In genomic region chr2:187569571-187569970, GRCh38 we compare ENCODE assay signal across 22 cellular contexts. TPM values are rescaled to one million over a fixed set of nuclear protein-coding genes. Genes with fewer than 3 reads are reported as not detected.
DNase-seq lines count a peak whose midpoint lies in the region; ATAC-seq, FAIRE-seq and TF ChIP-seq lines count a peak whose summit lies in the region.
"Had no signal": no experiment of that assay in that cellular context is flagged by ENCODE, and none has a peak within 500 bp of the region (broad histone marks: within the 10 kb centered on the region; RNA-seq: fewer than 3 reads in every experiment).

No MANE protein-coding gene starts in this region.

- TF ChIP-seq POLR2A in HCT116 (IDR thresholded peaks at IDR 0.05; ENCODE audit: borderline replicate concordance, extremely low read depth, insufficient read depth, insufficient read length) = no peak
- TF ChIP-seq POLR2A in endothelial cell of umbilical vein (IDR thresholded peaks at IDR 0.05; ENCODE audit: low read depth, low read length) = no peak

- CTCF ChIA-PET in HCT116 (lab: Charles Lee) (interaction anchor here (1.6 to 4.1 kb wide), 2 partner anchors 12 to 70 kb away, joined by 9 to 24 read pairs; no protein-coding TSS in a partner anchor), Panc1 (lab: Charles Lee) (no interaction called here), WTC11 (lab: Charles Lee) (no interaction called here), endothelial cell of umbilical vein (lab: Charles Lee) (interaction anchor here (1.2 to 4.9 kb wide), 5 partner anchors 13 to 69 kb away, joined by 3 to 53 read pairs (median 5); partner anchors contain the start of gene TFPI)

- H2AFZ ChIP-seq in HCT116 (ENCODE audit: low read depth, low read length, poor library complexity, severe bottlenecking) (peak overlapping the region; percentile 22), endothelial cell of umbilical vein (ENCODE audit: low read depth, low read length) (no peak overlapping the region)
- H2AFZ ChIP-seq: GM23248 had no signal

- no peak for TF ChIP-seq RAD21 in HCT116 (IDR thresholded peaks at IDR 0.05; ENCODE audit: low read depth)

- ATAC-seq in HCT116 = no peak
- ATAC-seq in Panc1 = no peak
- ATAC-seq in WTC11 = no peak
- no peak for ATAC-seq in GM19397 (IDR thresholded peaks at IDR 0.05; ENCODE audit: unreplicated experiment)

- H3K4me3 Mint-ChIP-seq in WTC11 = no peak overlapping the region
- H3K4me3 Mint-ChIP-seq: CD4-positive, alpha-beta memory T cell had no signal

- no peaks in the 10 kb centered on the region for H3K9me2 ChIP-seq in HCT116 (ENCODE audit: insufficient read depth)

- H3K9ac ChIP-seq in HCT116 (ENCODE audit: low read length) = no peak overlapping the region
- H3K9ac ChIP-seq in endothelial cell of umbilical vein (replicated peaks; ENCODE audit: extremely low read depth, insufficient read depth, low read length) = peak overlapping the region; percentile 12
- H3K9ac ChIP-seq: GM23248 had no signal

- dilution Hi-C loops in endothelial cell of umbilical vein (cut with MboI; ENCODE audit: extremely low pct_ligation_motif_present, low sequenced_read_pairs) = no loop called here

- H3K9me1 ChIP-seq in endothelial cell of umbilical vein (replicated peaks; ENCODE audit: control insufficient read depth, extremely low read depth, insufficient read depth, low read length) = no peaks in the 10 kb centered on the region

- H3K27ac Mint-ChIP-seq in WTC11 = peak overlapping the region; percentile 1; the same call in 1 of the 2 replicates
- H3K27ac Mint-ChIP-seq: CD4-positive, alpha-beta memory T cell had no signal

- no peak overlapping the region for H3K4me2 ChIP-seq in HCT116 (ENCODE audit: low read length)
- H3K4me2 ChIP-seq in endothelial cell of umbilical vein (ENCODE audit: insufficient read depth, low read length) = peak overlapping the region; percentile 43

- H3K4me1 ChIP-seq in HCT116 (ENCODE audit: control insufficient read depth in 1 of 2, insufficient read depth in 2 of 2, low read length in 2 of 2) (no peaks in the 10 kb centered on the region), Panc1 (ENCODE audit: control insufficient read depth, insufficient read depth, low read length) (peaks cover 16% of the 10 kb centered on the region; the same call in 1 of the 2 replicates), endothelial cell of umbilical vein (ENCODE audit: control insufficient read depth, extremely low read depth, insufficient read depth, low read length) (peaks cover 32% of the 10 kb centered on the region)

- RAD21 ChIA-PET in HCT116 (lab: Charles Lee; ENCODE audit: low non-redundant PET in 1 of 2, low total read pairs in 2 of 2, uncharacterized antibody in 2 of 2, unreplicated experiment in 2 of 2) = no interaction called here

- no peaks in the 10 kb centered on the region for H3K27me3 ChIP-seq in HCT116 (ENCODE audit: insufficient read depth, low read length)
- H3K27me3 ChIP-seq in Panc1 (ENCODE audit: control insufficient read depth, insufficient read depth, low read length) = no peaks in the 10 kb centered on the region
- H3K27me3 ChIP-seq in endothelial cell of umbilical vein (ENCODE audit: control insufficient read depth in 2 of 2, insufficient read depth in 2 of 2, low read length in 2 of 2) = no peaks in the 10 kb centered on the region

- H3K4me3 ChIP-seq in HCT116 (replicated peaks in 1 of 2; ENCODE audit: low read depth in 1 of 2, low read length in 2 of 2) (no peak overlapping the region), Panc1 (ENCODE audit: low read depth in 2 of 2, low read length in 2 of 2) (no peak overlapping the region), endothelial cell of umbilical vein (replicated peaks in 1 of 3; ENCODE audit: insufficient read depth in 1 of 3, low read depth in 1 of 3, low read length in 3 of 3) (peak overlapping the region in 1 of 3 experiments; percentile 10)
- H3K4me3 ChIP-seq: GM23248 had no signal

- POLR2A ChIA-PET in HCT116 (lab: Charles Lee) (no interaction called here), Panc1 (lab: Charles Lee) (no interaction called here), WTC11 (lab: Charles Lee) (no interaction called here), endothelial cell of umbilical vein (lab: Charles Lee) (interaction anchor here (1.2 to 2.8 kb wide), 3 partner anchors 15 to 25 kb away, joined by 7 to 14 read pairs (median 13); partner anchors contain the start of gene TFPI)

- H3K27ac ChIP-seq in HCT116 (ENCODE audit: low read depth, low read length) (no peak overlapping the region), Panc1 (ENCODE audit: low read length) (peak overlapping the region; percentile 86), endothelial cell of umbilical vein (ENCODE audit: insufficient read depth, low read depth, low read length) (peak overlapping the region; percentile 13)
- H3K27ac ChIP-seq: GM23248 had no signal

- H3K36me3 ChIP-seq in HCT116 (ENCODE audit: control insufficient read depth in 1 of 2, insufficient read depth in 2 of 2, low read length in 2 of 2) = no peaks in the 10 kb centered on the region
- no peaks in the 10 kb centered on the region for H3K36me3 ChIP-seq in Panc1 (ENCODE audit: control insufficient read depth, insufficient read depth, low read length)
- no peaks in the 10 kb centered on the region for H3K36me3 ChIP-seq in endothelial cell of umbilical vein (ENCODE audit: control insufficient read depth in 2 of 2, extremely low read depth in 1 of 2, insufficient read depth in 2 of 2, low read length in 2 of 2)

- peaks cover 31% of the 10 kb centered on the region for H3K4me1 Mint-ChIP-seq in WTC11
- H3K4me1 Mint-ChIP-seq: CD4-positive, alpha-beta memory T cell had no signal

- peaks cover 22% of the 10 kb centered on the region for H3K36me3 Mint-ChIP-seq in WTC11
- H3K36me3 Mint-ChIP-seq: CD4-positive, alpha-beta memory T cell had no signal

- TF ChIP-seq CTCF in HCT116 (IDR thresholded peaks at IDR 0.05 in 2 of 3, conservative IDR thresholded peaks at IDR 0.05 in 1 of 3; ENCODE audit: borderline replicate concordance in 1 of 3, insufficient read depth in 1 of 3, low read depth in 2 of 3, low read length in 2 of 3) = no peak
- TF ChIP-seq CTCF in Panc1 (IDR thresholded peaks at IDR 0.05) = no peak
- no peak for TF ChIP-seq CTCF in WTC11 (IDR thresholded peaks at IDR 0.05)
- no peak for TF ChIP-seq CTCF in endothelial cell of umbilical vein (IDR thresholded peaks at IDR 0.05; ENCODE audit: extremely low read depth in 1 of 2, insufficient read depth in 1 of 2, low read depth in 1 of 2, low read length in 2 of 2)

- H3K79me2 ChIP-seq in HCT116 (ENCODE audit: insufficient read depth, low read length) = no peaks in the 10 kb centered on the region
- H3K79me2 ChIP-seq in endothelial cell of umbilical vein (ENCODE audit: control insufficient read depth, insufficient read depth, low read length) = no peaks in the 10 kb centered on the region

- H3K9me3 Mint-ChIP-seq in WTC11 = peaks cover 21% of the 10 kb centered on the region

- intact Hi-C loops in HCT116 (cut with micrococcal nuclease) (no loop called here), Panc1 (cut with micrococcal nuclease; ENCODE audit: unreplicated experiment) (no loop called here), endothelial cell of umbilical vein (cut with micrococcal nuclease) (loop anchor here (1.0 kb wide), 2 partner anchors 15 to 20 kb away; partner anchors contain the start of gene TFPI)

- H3K27me3 Mint-ChIP-seq in WTC11 (ENCODE audit: low read depth) = 0 out of 2 replicates have a peak, but pooled peaks cover 4% of the 10 kb centered on the region

- DNase-seq in HCT116 (ENCODE audit: low read depth, low spot score) = no peak
- DNase-seq in Panc1 (ENCODE audit: low read depth, low spot score) = no peak
- DNase-seq in WTC11 (ENCODE audit: low spot score) = no peak
- DNase-seq in endothelial cell of umbilical vein (ENCODE audit: low read depth, low spot score) = no peak
- no peak for DNase-seq in NCI-H1694 (lab: John Stamatoyannopoulos, UW)
- DNase-seq in T-helper 2 cell = no peak
- DNase-seq in ureter (ENCODE audit: low spot score) = no peak
- DNase-seq: 8988T; C1 segment of cervical spinal cord; Calu3; CD4-positive, alpha-beta memory T cell; COR-L47; DMS53; DMS79 treated with DMSO at 0.1 percent for 48 hours; GF-D8; GM23248; H7; HCEC 1CT had no signal

- in situ Hi-C loops in Panc1 (cut with HindIII; ENCODE audit: low pct_unique_long_range_greater_than_20kb, low sequenced_read_pairs) = no loop called here

- H4K20me1 ChIP-seq in HCT116 (ENCODE audit: insufficient read depth) (no peaks in the 10 kb centered on the region), endothelial cell of umbilical vein (replicated peaks; ENCODE audit: control insufficient read depth, extremely low read depth, insufficient read depth, low read length) (no peaks in the 10 kb centered on the region)

- no peak for FAIRE-seq in endothelial cell of umbilical vein (lab: Jason Lieb, UNC)
- FAIRE-seq: GM12891, GM18507, H1 had no signal

- no peaks in the 10 kb centered on the region for H3K9me3 ChIP-seq in HCT116 (ENCODE audit: control insufficient read depth in 1 of 2, insufficient read depth in 1 of 2, low read depth in 1 of 2, low read length in 2 of 2)
- no peaks in the 10 kb centered on the region for H3K9me3 ChIP-seq in Panc1 (ENCODE audit: control insufficient read depth, insufficient read depth, low read depth, low read length)
- no peaks in the 10 kb centered on the region for H3K9me3 ChIP-seq in endothelial cell of umbilical vein (replicated peaks; ENCODE audit: control insufficient read depth, insufficient read depth, low read length)

- BruUV-seq in HCT116 (replicated peaks; lab: Mats Ljungman, UMichigan) (no TSS peak), Panc1 (replicated peaks; lab: Mats Ljungman, UMichigan) (no TSS peak), endothelial cell of umbilical vein (replicated peaks; lab: Mats Ljungman, UMichigan) (no TSS peak)

TF ChIP-seq in HCT116, 20 proteins besides CTCF, POLR2A, EP300 and RAD21 (continues in another document):
- no peak for TF ChIP-seq CBX3 (IDR thresholded peaks at IDR 0.05; ENCODE audit: low read depth)

TF ChIP-seq in WTC11, 78 proteins besides CTCF, POLR2A, EP300 and RAD21 (continues in another document):
- no peak for TF ChIP-seq GRHL2 (CRISPR knock-in tag; IDR thresholded peaks at IDR 0.05; ENCODE audit: insufficient replicate concordance, severe bottlenecking)

TF ChIP-seq in endothelial cell of umbilical vein, 7 proteins besides CTCF, POLR2A, EP300 and RAD21 (continues in another document):
- TF ChIP-seq EZH2 (IDR thresholded peaks at IDR 0.05; ENCODE audit: borderline replicate concordance, low read depth, low read length, severe bottlenecking) = no peak

RNA-seq across cellular contexts. Expression of gene TFPI, which starts 15.3 kb away (rescaled TPM):
- total RNA-seq in HCT116 (2021; ENCODE audit: unreplicated experiment) (29.1 TPM), Panc1 (2021; ENCODE audit: unreplicated experiment) (129 TPM), WTC11 (2021) (8.4 to 10.2 TPM (median 8.9 TPM) in 3 replicates), endothelial cell of umbilical vein (266 and 286 TPM in 2 replicates), ureter (54.7 TPM)
- 6.9 and 8.7 TPM in 2 replicates for polyA plus RNA-seq in HCT116 (2012)
- polyA plus RNA-seq in Panc1 (2012; ENCODE audit: insufficient read length) = 51.3 TPM
- 138 and 177 TPM in 2 replicates for polyA plus RNA-seq in endothelial cell of umbilical vein
- 185 and 186 TPM in 2 replicates for polyA plus RNA-seq in endothelial cell of umbilical vein (2011; cell fraction: cytosol; rRNA removed)
- 210 and 230 TPM in 2 replicates for polyA plus RNA-seq in endothelial cell of umbilical vein (2011; cell fraction: nucleus; rRNA removed)
- polyA plus RNA-seq in endothelial cell of umbilical vein (2012) = 245 and 277 TPM in 2 replicates
- 332 and 378 TPM in 2 replicates for polyA minus RNA-seq in endothelial cell of umbilical vein
- polyA minus RNA-seq in endothelial cell of umbilical vein (2011; cell fraction: cytosol; rRNA and poly(A)+ RNA removed) = 21.1 TPM
- polyA minus RNA-seq in endothelial cell of umbilical vein (2011; cell fraction: nucleus; rRNA and poly(A)+ RNA removed) = 645 and 1,049 TPM in 2 replicates
- total RNA-seq: CD4-positive, alpha-beta memory T cell had no signal
- polyA plus RNA-seq: CD4-positive, alpha-beta memory T cell had no signal

Comparison
In these comparisons a context has a peak if more than half of its experiments do, and no peak if none do; other contexts are left out.
1. CTCF ChIA-PET loops: an anchor here in HCT116 (1.6 to 4.1 kb wide) and endothelial cell of umbilical vein (1.2 to 4.9 kb wide); none called in Panc1 and WTC11.